In the genomic region with DNA sequence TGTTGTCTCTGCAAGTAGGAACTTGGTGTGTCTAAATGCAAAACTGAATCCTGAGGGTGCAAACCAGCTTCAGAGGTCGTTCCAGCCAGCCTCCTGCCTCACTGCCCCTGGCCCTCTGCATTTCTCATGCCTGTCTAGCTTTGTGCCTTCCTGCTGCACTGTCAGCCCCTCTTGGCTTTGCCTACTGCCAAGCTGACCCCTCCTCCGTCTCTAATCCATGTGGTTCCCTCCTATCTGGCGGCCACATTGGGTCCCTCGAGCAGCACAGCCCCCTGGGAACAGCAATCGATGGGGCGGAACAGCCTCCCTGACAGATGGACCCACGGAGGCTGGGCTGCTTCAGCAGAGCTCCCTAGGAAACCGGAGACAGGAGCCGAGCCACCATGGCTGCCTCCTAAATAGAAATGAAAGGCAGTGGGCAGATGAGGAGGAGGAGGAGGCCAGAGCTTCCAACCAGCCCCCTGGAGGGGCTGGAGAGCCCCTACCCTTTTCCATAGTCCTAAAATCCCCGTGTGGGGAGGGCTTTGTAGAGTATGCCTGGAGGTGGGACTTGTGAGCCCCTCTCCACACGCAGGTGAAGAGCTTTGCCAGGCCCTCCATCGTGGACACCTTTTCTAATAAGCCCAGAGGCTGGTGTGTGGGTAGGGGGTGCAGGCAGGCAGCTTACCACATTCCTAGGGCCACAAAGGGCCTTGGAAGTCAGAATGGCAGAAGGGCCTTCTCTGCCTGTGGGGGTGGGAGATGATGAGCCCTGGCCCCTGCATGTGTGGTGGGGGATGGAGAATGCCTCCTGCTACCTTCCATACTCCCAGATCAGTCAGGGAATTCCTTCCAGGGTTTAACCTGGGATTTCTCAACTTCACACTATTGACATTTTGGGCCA, we compare ENCODE assay signal across 1 cellular context.
TF ChIP-seq lines count a peak whose summit lies in the region.

No MANE protein-coding gene starts in this region.

TF ChIP-seq in SK-N-SH, 30 proteins besides CTCF, POLR2A, EP300 and RAD21 (continued from another document):
- TF ChIP-seq, protein P1, sequence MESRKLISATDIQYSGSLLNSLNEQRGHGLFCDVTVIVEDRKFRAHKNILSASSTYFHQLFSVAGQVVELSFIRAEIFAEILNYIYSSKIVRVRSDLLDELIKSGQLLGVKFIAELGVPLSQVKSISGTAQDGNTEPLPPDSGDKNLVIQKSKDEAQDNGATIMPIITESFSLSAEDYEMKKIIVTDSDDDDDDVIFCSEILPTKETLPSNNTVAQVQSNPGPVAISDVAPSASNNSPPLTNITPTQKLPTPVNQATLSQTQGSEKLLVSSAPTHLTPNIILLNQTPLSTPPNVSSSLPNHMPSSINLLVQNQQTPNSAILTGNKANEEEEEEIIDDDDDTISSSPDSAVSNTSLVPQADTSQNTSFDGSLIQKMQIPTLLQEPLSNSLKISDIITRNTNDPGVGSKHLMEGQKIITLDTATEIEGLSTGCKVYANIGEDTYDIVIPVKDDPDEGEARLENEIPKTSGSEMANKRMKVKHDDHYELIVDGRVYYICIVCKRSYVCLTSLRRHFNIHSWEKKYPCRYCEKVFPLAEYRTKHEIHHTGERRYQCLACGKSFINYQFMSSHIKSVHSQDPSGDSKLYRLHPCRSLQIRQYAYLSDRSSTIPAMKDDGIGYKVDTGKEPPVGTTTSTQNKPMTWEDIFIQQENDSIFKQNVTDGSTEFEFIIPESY (IDR thresholded peaks at IDR 0.05; ENCODE audit: borderline replicate concordance, low read depth): no peak
- TF ChIP-seq GABPA (IDR thresholded peaks at IDR 0.05; ENCODE audit: low read depth): no peak
- no peak for TF ChIP-seq RFX5 (IDR thresholded peaks at IDR 0.05; ENCODE audit: low read length)
- no peak for TF ChIP-seq NRF1 (IDR thresholded peaks at IDR 0.05; ENCODE audit: low read depth, low read length)
- TF ChIP-seq JUND (IDR thresholded peaks at IDR 0.05): no peak
- TF ChIP-seq GATA2 (CRISPR knock-in tag; IDR thresholded peaks at IDR 0.05): no peak
- no peak for TF ChIP-seq POLR2AphosphoS5 (IDR thresholded peaks at IDR 0.05; ENCODE audit: low read depth, low read length)
- TF ChIP-seq EZH2phosphoT487 (IDR thresholded peaks at IDR 0.05; ENCODE audit: borderline replicate concordance, low read depth): no peak
- TF ChIP-seq TAF1 (IDR thresholded peaks at IDR 0.05; ENCODE audit: borderline replicate concordance, low read depth, low read length): no peak
